1 cellular context compared by ENCODE assay signal in genomic region chr12:62848418-62848817, GRCh38.
TF ChIP-seq lines count a peak whose summit lies in the region.

No MANE protein-coding gene starts in this region.

TF ChIP-seq in HEK293, 187 proteins besides CTCF, POLR2A, EP300 and RAD21 (continued from another document):
- no peak for TF ChIP-seq ELK4 (IDR thresholded peaks at IDR 0.05; ENCODE audit: borderline replicate concordance, low read depth, low read length)
- no peak for TF ChIP-seq YY1 (tag by site-specific recombination; IDR thresholded peaks at IDR 0.05)
- TF ChIP-seq SP7 (tag by site-specific recombination; IDR thresholded peaks at IDR 0.05), result 0 out of 2 replicates have a peak, but pooled peaks have one; percentile 28
- TF ChIP-seq ZNF157 (tag by site-specific recombination; IDR thresholded peaks at IDR 0.05), result no peak
- TF ChIP-seq ZNF121 (tag by site-specific recombination; IDR thresholded peaks at IDR 0.05), result no peak
- TF ChIP-seq ZNF184 (tag by site-specific recombination; IDR thresholded peaks at IDR 0.05), result 0 out of 2 replicates have a peak, but pooled peaks have one; percentile 44
- TF ChIP-seq ZFP69B (tag by site-specific recombination; IDR thresholded peaks at IDR 0.05), result peak; percentile 83
- no peak for TF ChIP-seq ZNF776 (tag by site-specific recombination; IDR thresholded peaks at IDR 0.05; ENCODE audit: borderline replicate concordance)
- no peak for TF ChIP-seq ZNF549 (tag by site-specific recombination; IDR thresholded peaks at IDR 0.05)
- TF ChIP-seq BCL6B (tag by site-specific recombination; IDR thresholded peaks at IDR 0.05), result 0 out of 2 replicates have a peak, but pooled peaks have one; percentile 35
- TF ChIP-seq HOXD13 (CRISPR knock-in tag; IDR thresholded peaks at IDR 0.05; ENCODE audit: borderline replicate concordance), result no peak
- TF ChIP-seq ZNF660 (tag by site-specific recombination; IDR thresholded peaks at IDR 0.05), result peak; percentile 51; the same call in 1 of the 2 replicates
- no peak for TF ChIP-seq ZNF624 (tag by site-specific recombination; IDR thresholded peaks at IDR 0.05)
- TF ChIP-seq, protein P1, sequence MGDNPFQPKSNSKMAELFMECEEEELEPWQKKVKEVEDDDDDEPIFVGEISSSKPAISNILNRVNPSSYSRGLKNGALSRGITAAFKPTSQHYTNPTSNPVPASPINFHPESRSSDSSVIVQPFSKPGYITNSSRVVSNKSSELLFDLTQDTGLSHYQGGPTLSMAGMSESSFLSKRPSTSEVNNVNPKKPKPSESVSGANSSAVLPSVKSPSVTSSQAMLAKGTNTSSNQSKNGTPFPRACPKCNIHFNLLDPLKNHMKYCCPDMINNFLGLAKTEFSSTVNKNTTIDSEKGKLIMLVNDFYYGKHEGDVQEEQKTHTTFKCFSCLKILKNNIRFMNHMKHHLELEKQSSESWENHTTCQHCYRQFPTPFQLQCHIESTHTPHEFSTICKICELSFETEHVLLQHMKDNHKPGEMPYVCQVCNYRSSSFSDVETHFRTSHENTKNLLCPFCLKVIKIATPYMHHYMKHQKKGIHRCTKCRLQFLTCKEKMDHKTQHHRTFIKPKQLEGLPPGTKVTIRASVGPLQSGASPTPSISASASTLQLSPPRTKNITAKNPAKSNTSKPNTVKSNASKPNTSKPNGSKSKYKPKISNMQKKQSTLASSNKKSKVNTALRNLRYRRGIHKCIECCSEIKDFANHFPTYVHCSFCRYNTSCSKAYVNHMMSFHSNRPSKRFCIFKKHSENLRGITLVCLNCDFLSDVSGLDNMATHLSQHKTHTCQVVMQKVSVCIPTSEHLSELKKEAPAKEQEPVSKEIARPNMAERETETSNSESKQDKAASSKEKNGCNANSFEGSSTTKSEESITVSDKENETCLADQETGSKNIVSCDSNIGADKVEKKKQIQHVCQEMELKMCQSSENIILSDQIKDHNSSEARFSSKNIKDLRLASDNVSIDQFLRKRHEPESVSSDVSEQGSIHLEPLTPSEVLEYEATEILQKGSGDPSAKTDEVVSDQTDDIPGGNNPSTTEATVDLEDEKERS (tag by site-specific recombination; IDR thresholded peaks at IDR 0.05), result no peak
- TF ChIP-seq ZNF596 (tag by site-specific recombination; IDR thresholded peaks at IDR 0.05), result no peak
- TF ChIP-seq, protein P2, sequence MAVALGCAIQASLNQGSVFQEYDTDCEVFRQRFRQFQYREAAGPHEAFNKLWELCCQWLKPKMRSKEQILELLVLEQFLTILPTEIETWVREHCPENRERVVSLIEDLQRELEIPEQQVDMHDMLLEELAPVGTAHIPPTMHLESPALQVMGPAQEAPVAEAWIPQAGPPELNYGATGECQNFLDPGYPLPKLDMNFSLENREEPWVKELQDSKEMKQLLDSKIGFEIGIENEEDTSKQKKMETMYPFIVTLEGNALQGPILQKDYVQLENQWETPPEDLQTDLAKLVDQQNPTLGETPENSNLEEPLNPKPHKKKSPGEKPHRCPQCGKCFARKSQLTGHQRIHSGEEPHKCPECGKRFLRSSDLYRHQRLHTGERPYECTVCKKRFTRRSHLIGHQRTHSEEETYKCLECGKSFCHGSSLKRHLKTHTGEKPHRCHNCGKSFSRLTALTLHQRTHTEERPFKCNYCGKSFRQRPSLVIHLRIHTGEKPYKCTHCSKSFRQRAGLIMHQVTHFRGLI (tag by site-specific recombination; IDR thresholded peaks at IDR 0.05), result no peak
- no peak for TF ChIP-seq ZNF830 (tag by site-specific recombination; IDR thresholded peaks at IDR 0.05; ENCODE audit: low read depth)
- TF ChIP-seq GLI4 (tag by site-specific recombination; IDR thresholded peaks at IDR 0.05), result no peak
- TF ChIP-seq ZNF169 (tag by site-specific recombination; IDR thresholded peaks at IDR 0.05), result no peak
- TF ChIP-seq ZNF76 (tag by site-specific recombination; IDR thresholded peaks at IDR 0.05; ENCODE audit: borderline replicate concordance, low read depth), result no peak
- peak; percentile 92 for TF ChIP-seq GFI1B (tag by site-specific recombination; IDR thresholded peaks at IDR 0.05)
- TF ChIP-seq EGR2 (tag by site-specific recombination; IDR thresholded peaks at IDR 0.05; ENCODE audit: low read depth), result no peak
- TF ChIP-seq ZNF48 (tag by site-specific recombination; IDR thresholded peaks at IDR 0.05), result no peak
- TF ChIP-seq, protein P3, sequence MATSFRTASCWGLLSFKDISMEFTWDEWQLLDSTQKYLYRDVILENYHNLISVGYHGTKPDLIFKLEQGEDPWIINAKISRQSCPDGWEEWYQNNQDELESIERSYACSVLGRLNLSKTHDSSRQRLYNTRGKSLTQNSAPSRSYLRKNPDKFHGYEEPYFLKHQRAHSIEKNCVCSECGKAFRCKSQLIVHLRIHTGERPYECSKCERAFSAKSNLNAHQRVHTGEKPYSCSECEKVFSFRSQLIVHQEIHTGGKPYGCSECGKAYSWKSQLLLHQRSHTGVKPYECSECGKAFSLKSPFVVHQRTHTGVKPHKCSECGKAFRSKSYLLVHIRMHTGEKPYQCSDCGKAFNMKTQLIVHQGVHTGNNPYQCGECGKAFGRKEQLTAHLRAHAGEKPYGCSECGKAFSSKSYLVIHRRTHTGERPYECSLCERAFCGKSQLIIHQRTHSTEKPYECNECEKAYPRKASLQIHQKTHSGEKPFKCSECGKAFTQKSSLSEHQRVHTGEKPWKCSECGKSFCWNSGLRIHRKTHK (tag by site-specific recombination; IDR thresholded peaks at IDR 0.05), result no peak
- TF ChIP-seq, protein P4, sequence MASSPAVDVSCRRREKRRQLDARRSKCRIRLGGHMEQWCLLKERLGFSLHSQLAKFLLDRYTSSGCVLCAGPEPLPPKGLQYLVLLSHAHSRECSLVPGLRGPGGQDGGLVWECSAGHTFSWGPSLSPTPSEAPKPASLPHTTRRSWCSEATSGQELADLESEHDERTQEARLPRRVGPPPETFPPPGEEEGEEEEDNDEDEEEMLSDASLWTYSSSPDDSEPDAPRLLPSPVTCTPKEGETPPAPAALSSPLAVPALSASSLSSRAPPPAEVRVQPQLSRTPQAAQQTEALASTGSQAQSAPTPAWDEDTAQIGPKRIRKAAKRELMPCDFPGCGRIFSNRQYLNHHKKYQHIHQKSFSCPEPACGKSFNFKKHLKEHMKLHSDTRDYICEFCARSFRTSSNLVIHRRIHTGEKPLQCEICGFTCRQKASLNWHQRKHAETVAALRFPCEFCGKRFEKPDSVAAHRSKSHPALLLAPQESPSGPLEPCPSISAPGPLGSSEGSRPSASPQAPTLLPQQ (tag by site-specific recombination; IDR thresholded peaks at IDR 0.05), result peak; percentile 97
- no peak for TF ChIP-seq ZFP37 (tag by site-specific recombination; IDR thresholded peaks at IDR 0.05)
- TF ChIP-seq ZFP41 (tag by site-specific recombination; IDR thresholded peaks at IDR 0.05; ENCODE audit: borderline replicate concordance), result no peak
TF ChIP-seq in HEK293: peak in this region for 7.
